Comparison of ENCODE assay signal across 18 cellular contexts in genomic region chr5:91072891-91073290, GRCh38.
A peak's percentile ranks its signal among the peaks of the same experiment; 100 is the strongest.
DNase-seq lines count a peak whose midpoint lies in the region; ATAC-seq and TF ChIP-seq lines count a peak whose summit lies in the region.
"Had no signal": no experiment of that assay in that cellular context is flagged by ENCODE, and none has a peak within 500 bp of the region (broad histone marks: within the 10 kb centered on the region; RNA-seq: fewer than 3 reads in every experiment).

No MANE protein-coding gene starts in this region.

- H3K4me3 ChIP-seq in cardiac fibroblast (replicated peaks in 1 of 2; ENCODE audit: low read depth in 2 of 2, low read length in 2 of 2) (no peak overlapping the region), thoracic aorta (peak overlapping the region; percentile 22)
- H3K4me3 ChIP-seq: transverse colon had no signal

- H3K27me3 ChIP-seq in thoracic aorta (replicated peaks; ENCODE audit: insufficient read depth) = no peaks in the 10 kb centered on the region
- H3K27me3 ChIP-seq: transverse colon had no signal

- TF ChIP-seq CTCF in cardiac fibroblast (IDR thresholded peaks at IDR 0.05; ENCODE audit: low read depth, low read length) (no peak), thoracic aorta (IDR thresholded peaks at IDR 0.05) (no peak)

- DNase-seq in HCEC 1CT (peak; percentile 77), cardiac fibroblast (ENCODE audit: low read depth in 2 of 2) (peak; percentile 45 to 85), glomerular visceral epithelial cell (ENCODE audit: extremely low spot score) (peak; percentile 34), thoracic aorta (ENCODE audit: low spot score) (no peak), caudate nucleus (lab: John Stamatoyannopoulos, UW) (no peak), NCI-H2029 (lab: John Stamatoyannopoulos, UW) (no peak)
- DNase-seq: activated CD4-positive, alpha-beta T cell treated with anti-CD3 and anti-CD28 coated beads, Interleukin-2, amount 50 U/mL, for 48 hours; activated T-cell treated with anti-CD3 and anti-CD28 coated beads, Interleukin-2, amount 50 U/mL, for 24 hours; CD4-positive, alpha-beta memory T cell; DND-41; naive thymus-derived CD8-positive, alpha-beta T cell; NCI-H1436; NCI-H345; stimulated activated naive B cell treated with anti-CD40 and anti-IgM and Interleukin-4, amounts not matched to agents 10 μg/mL and 1 μg/mL and 100 μg/mL, for 72 hours; T-cell; transverse colon had no signal

- peak overlapping the region; percentile 15 to 20 for H3K27ac ChIP-seq in thoracic aorta
- H3K27ac ChIP-seq in caudate nucleus (ENCODE audit: low read depth, low read length) = no peak overlapping the region
- H3K27ac ChIP-seq: VCaP had no signal

- H3K9me3 ChIP-seq in thoracic aorta = no peaks in the 10 kb centered on the region
- H3K9me3 ChIP-seq: transverse colon had no signal

- H3K36me3 ChIP-seq in thoracic aorta = no peaks in the 10 kb centered on the region
- H3K36me3 ChIP-seq: transverse colon had no signal

- peaks cover 11 to 23% of the 10 kb centered on the region in 2 donors for H3K4me1 ChIP-seq in thoracic aorta (ENCODE audit: control insufficient read depth in 1 of 2, low read depth in 2 of 2)

- ATAC-seq in thoracic aorta (ENCODE audit: insufficient number of reproducible peaks, low FRiP score, low read depth) (no peak), HG02588 (IDR thresholded peaks at IDR 0.05; ENCODE audit: unreplicated experiment) (no peak)
- ATAC-seq: naive thymus-derived CD8-positive, alpha-beta T cell; stimulated activated naive B cell treated with anti-CD40 and anti-IgM and Interleukin-4, amounts not matched to agents 10 μg/mL and 1 μg/mL and 100 μg/mL, for 72 hours; T-cell had no signal

Comparison
In these comparisons a context has a peak if more than half of its experiments do, and no peak if none do; other contexts are left out.
1. DNase-seq: peak in HCEC 1CT (single experiment), cardiac fibroblast (2 of 2) and glomerular visceral epithelial cell (single experiment); none in thoracic aorta (single experiment), caudate nucleus (0 of 61) and NCI-H2029 (single experiment).